Comparison of ENCODE assay signal across 1 cellular context in the genomic region with DNA sequence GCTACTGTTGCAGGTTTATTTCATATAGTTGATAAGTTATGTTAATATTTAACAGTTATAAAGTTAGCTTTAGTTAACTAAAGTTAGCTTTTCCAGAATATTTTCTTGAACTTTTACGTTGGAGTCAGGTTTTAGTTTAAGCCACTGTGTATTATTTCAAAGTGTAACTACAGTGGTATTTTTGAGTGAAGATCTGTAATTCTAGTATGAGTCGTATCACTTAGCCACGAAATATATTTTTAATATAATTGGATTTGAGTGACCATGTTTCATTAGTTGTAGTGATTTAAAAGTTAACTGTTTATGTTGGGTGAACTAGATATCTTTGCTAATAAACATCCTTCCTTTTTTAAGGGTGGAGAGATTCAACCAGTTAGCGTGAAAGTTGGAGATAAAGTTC.
TF ChIP-seq lines count a peak whose summit lies in the region.

No MANE protein-coding gene starts in this region.

TF ChIP-seq in HepG2, 621 proteins besides CTCF, POLR2A, EP300 and RAD21:
- TF ChIP-seq MBD4 (IDR thresholded peaks at IDR 0.05; ENCODE audit: borderline replicate concordance, low read length), result peak; percentile 35; the same call in 1 of the 2 replicates
- TF ChIP-seq RBFOX2 (IDR thresholded peaks at IDR 0.05; ENCODE audit: low read depth, low read length), result peak; percentile 60; the same call in 1 of the 2 replicates
- peak; percentile 52 for TF ChIP-seq AGO1 (IDR thresholded peaks at IDR 0.05; ENCODE audit: low read depth, low read length, poor library complexity, severe bottlenecking)
- TF ChIP-seq, protein P1, sequence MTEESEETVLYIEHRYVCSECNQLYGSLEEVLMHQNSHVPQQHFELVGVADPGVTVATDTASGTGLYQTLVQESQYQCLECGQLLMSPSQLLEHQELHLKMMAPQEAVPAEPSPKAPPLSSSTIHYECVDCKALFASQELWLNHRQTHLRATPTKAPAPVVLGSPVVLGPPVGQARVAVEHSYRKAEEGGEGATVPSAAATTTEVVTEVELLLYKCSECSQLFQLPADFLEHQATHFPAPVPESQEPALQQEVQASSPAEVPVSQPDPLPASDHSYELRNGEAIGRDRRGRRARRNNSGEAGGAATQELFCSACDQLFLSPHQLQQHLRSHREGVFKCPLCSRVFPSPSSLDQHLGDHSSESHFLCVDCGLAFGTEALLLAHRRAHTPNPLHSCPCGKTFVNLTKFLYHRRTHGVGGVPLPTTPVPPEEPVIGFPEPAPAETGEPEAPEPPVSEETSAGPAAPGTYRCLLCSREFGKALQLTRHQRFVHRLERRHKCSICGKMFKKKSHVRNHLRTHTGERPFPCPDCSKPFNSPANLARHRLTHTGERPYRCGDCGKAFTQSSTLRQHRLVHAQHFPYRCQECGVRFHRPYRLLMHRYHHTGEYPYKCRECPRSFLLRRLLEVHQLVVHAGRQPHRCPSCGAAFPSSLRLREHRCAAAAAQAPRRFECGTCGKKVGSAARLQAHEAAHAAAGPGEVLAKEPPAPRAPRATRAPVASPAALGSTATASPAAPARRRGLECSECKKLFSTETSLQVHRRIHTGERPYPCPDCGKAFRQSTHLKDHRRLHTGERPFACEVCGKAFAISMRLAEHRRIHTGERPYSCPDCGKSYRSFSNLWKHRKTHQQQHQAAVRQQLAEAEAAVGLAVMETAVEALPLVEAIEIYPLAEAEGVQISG (CRISPR knock-in tag; IDR thresholded peaks at IDR 0.05), result no peak
- no peak for TF ChIP-seq PHF20 (CRISPR knock-in tag; IDR thresholded peaks at IDR 0.05)
